Comparison of ENCODE assay signal across 24 cellular contexts in the genomic region with DNA sequence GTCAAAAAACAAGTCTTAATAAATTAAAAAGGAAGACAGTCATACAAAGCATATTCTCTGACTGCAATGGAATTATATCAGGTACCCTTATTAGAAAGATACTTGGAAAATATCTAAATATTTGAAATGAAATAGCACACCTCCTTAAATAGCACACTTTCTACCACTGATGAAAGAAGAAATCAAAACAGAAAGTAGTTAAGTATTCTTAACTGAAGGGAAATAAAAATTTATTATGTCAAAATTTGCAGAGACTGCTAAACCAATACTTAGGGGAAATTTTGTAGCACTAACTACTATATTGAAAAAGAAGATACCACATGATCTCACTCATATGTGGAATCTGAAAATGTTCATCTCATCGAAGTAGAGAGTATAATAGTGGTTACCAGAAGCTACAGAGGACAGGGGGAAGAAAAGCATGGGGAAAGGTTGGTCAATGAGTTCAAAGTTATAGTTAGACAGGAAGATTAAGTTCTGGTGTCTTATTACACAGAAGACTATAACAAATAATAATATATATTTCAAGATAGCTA.
DNase-seq lines count a peak whose midpoint lies in the region; ATAC-seq, FAIRE-seq and TF ChIP-seq lines count a peak whose summit lies in the region.
"Had no signal": no experiment of that assay in that cellular context is flagged by ENCODE, and none has a peak within 500 bp of the region (broad histone marks: within the 10 kb centered on the region; RNA-seq: fewer than 3 reads in every experiment).

No MANE protein-coding gene starts in this region.

- TF ChIP-seq POLR2A in H54 (IDR thresholded peaks at IDR 0.05; ENCODE audit: low read depth, low read length) = no peak

- ATAC-seq in GM18508 (IDR thresholded peaks at IDR 0.05; ENCODE audit: insufficient read depth, unreplicated experiment) (peak; percentile 72), GM18858 (IDR thresholded peaks at IDR 0.05; ENCODE audit: unreplicated experiment) (peak; percentile 35), HG02798 (IDR thresholded peaks at IDR 0.05; ENCODE audit: poor library complexity, unreplicated experiment) (peak; percentile 50), GM19035 (IDR thresholded peaks at IDR 0.05; ENCODE audit: unreplicated experiment) (no peak)
- ATAC-seq: A549, T-cell had no signal

- peak; percentile 8 for DNase-seq in myocyte (ENCODE audit: low read depth)
- DNase-seq in KG1 (lab: John Stamatoyannopoulos, UW) = no peak
- DNase-seq in H54 (ENCODE audit: insufficient read length, low spot score) = no peak
- DNase-seq: AML-193; CD4-positive, alpha-beta T cell; DMS53; H7; Karpas-422; NCI-H1092; NCI-H1417 treated with DMSO at 0.1 percent for 48 hours; NCI-H1694 treated with DMSO at 0.1 percent for 48 hours; NCI-H2081 treated with DMSO at 0.1 percent for 48 hours; NCI-H2171; NCI-H226; NCI-H510A; NCI-H69; RPMI8226; SHP77; T-cell had no signal

- no peak for FAIRE-seq in H54 (lab: Jason Lieb, UNC)
- FAIRE-seq: A549 had no signal
